ENCODE assay signal across 27 cellular contexts in the genomic region with DNA sequence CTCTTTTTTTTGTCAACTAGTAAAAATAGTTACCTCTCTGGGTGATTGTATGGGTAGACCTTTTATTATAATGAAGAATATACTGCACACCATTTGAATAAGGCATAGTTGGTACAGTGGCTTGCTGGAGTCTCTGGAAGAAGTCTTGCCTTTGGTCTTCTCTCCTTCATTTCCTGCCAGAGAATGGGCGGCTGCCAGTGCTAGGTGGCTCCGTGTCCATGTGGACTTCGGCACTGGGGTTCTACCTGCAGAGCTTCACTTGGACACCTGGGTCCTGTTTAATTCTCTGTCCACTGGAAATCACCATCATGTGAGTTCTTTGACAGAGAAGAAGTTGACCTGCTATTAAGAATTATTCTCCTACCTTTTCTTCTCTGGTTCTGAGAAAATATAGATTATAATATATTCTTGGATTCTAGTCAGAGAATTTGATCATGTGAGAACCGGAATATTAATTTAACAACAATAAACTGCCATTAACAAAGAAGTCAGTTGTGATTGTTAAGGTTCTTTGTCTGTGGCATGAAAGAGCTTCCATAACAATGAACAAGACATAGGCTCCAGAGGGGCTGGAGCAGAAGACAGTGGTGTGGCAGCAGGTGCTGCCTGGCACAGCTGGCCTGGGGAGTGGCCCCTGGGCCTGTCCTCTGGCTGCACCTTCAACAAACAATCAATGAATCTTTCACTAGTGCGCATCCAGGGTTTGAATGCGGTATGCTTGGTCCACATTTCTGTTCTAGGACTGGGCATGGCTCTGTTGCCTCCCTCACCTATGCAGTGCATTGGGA.
A peak's percentile ranks its signal among the peaks of the same experiment; 100 is the strongest.
DNase-seq lines count a peak whose midpoint lies in the region; ATAC-seq and TF ChIP-seq lines count a peak whose summit lies in the region.
"Had no signal": no experiment of that assay in that cellular context is flagged by ENCODE, and none has a peak within 500 bp of the region (broad histone marks: within the 10 kb centered on the region; RNA-seq: fewer than 3 reads in every experiment).

No MANE protein-coding gene starts in this region.

- H3K79me2 ChIP-seq in parathyroid adenoma: peaks cover 27% of the 10 kb centered on the region

- no peak overlapping the region for H2AFZ ChIP-seq in parathyroid adenoma

- no peak overlapping the region for H3K9ac ChIP-seq in parathyroid adenoma

- H3K27ac ChIP-seq in right atrium auricular region (no peak overlapping the region), dorsolateral prefrontal cortex (peak overlapping the region; percentile 62 to 99 (median 92)), parathyroid adenoma (peak overlapping the region; percentile 72), transverse colon (peak overlapping the region in 3 of 4 donors; percentile 3 to 36 (median 26)), lower lobe of right lung (no peak overlapping the region)
- H3K27ac ChIP-seq: vagina had no signal

- H3K27me3 ChIP-seq in right atrium auricular region (no peaks in the 10 kb centered on the region), dorsolateral prefrontal cortex (no peaks in the 10 kb centered on the region), parathyroid adenoma (ENCODE audit: control insufficient read depth, insufficient read depth, low read length) (no peaks in the 10 kb centered on the region), transverse colon (no peaks in the 10 kb centered on the region), lower lobe of right lung (ENCODE audit: low read depth) (no peaks in the 10 kb centered on the region)
- H3K27me3 ChIP-seq: breast epithelium, MG63, spleen, vagina had no signal

- no peak for TF ChIP-seq POLR2A in transverse colon (IDR thresholded peaks at IDR 0.05)

- H3K4me2 ChIP-seq in parathyroid adenoma (ENCODE audit: low read length): no peak overlapping the region

- H3K9me3 ChIP-seq in right atrium auricular region (no peaks in the 10 kb centered on the region), parathyroid adenoma (ENCODE audit: control insufficient read depth, low read length) (no peaks in the 10 kb centered on the region), transverse colon (no peaks in the 10 kb centered on the region), lower lobe of right lung (no peaks in the 10 kb centered on the region)
- H3K9me3 ChIP-seq: breast epithelium, MG63, spleen, vagina had no signal

- intact Hi-C loops in cardiac septum (cut with DNase I) (no loop called here), dorsolateral prefrontal cortex (cut with DNase I) (no loop called here), transverse colon (cut with DNase I; ENCODE audit: low total_unique reads) (no loop called here), lower lobe of right lung (cut with DNase I) (no loop called here)

- DNase-seq in right atrium auricular region (ENCODE audit: low spot score): peak; percentile 40
- no peak for DNase-seq in cardiac septum (ENCODE audit: low spot score)
- DNase-seq in dorsolateral prefrontal cortex: peak in 1 of 10 donors; percentile 48
- DNase-seq in transverse colon: no peak
- DNase-seq in G401 (ENCODE audit: low spot score): no peak
- no peak for DNase-seq in GF-D8 (lab: John Stamatoyannopoulos, UW)
- no peak for DNase-seq in lower lobe of right lung
- DNase-seq: activated CD4-positive, alpha-beta T cell treated with anti-CD3 and anti-CD28 coated beads, Interleukin-2, amount 50 U/mL, for 1 hour; activated naive CD4-positive, alpha-beta T cell treated with anti-CD3 and anti-CD28 coated beads, Interleukin-2, amount 10 ng/mL, durations not matched to agents 7 days and 5 days; cortex of kidney; foreskin fibroblast; KG1; mesendoderm; MG63; NCI-H1105 treated with DMSO at 0.1 percent for 48 hours; NCI-H2081 treated with DMSO at 0.1 percent for 48 hours; NCI-H345; NCI-H774; occipital lobe; retina; spleen; SW 1271; T1000 had no signal

- in situ Hi-C loops in transverse colon (cut with MboI; ENCODE audit: low pct_ligation_motif_present in 1 of 4, low pct_unique_long_range_greater_than_20kb in 1 of 4, low sequenced_read_pairs in 3 of 4): no loop called here
- in situ Hi-C loops in G401 (cut with HindIII; ENCODE audit: low sequenced_read_pairs): no loop called here

- 87% methylated on average over 6 of the region's 6 CpGs; no CpG with 5 or more reads in 1 of the 2 donors for WGBS in transverse colon (ENCODE audit: low coverage in 1 of 2), 2 donors

- TF ChIP-seq CTCF in right atrium auricular region (IDR thresholded peaks at IDR 0.05) (no peak), dorsolateral prefrontal cortex (IDR thresholded peaks at IDR 0.05 in 54 of 56, conservative IDR thresholded peaks at IDR 0.05 in 2 of 56; ENCODE audit: low read depth in 1 of 56, partially characterized antibody in 56 of 56) (no peak), parathyroid adenoma (IDR thresholded peaks at IDR 0.05) (no peak), transverse colon (IDR thresholded peaks at IDR 0.05) (no peak), lower lobe of right lung (IDR thresholded peaks at IDR 0.05) (no peak)

- TF ChIP-seq EP300 in transverse colon (IDR thresholded peaks at IDR 0.05; ENCODE audit: low read depth): no peak

- H3K4me3 ChIP-seq in right atrium auricular region (no peak overlapping the region), dorsolateral prefrontal cortex (no peak overlapping the region), parathyroid adenoma (ENCODE audit: low read depth, low read length) (no peak overlapping the region), transverse colon (no peak overlapping the region), lower lobe of right lung (no peak overlapping the region)
- H3K4me3 ChIP-seq: breast epithelium, MG63, spleen, vagina had no signal

- H3K4me1 ChIP-seq in right atrium auricular region (peaks cover 0 to 13% of the 10 kb centered on the region in 2 donors), parathyroid adenoma (peaks cover 39% of the 10 kb centered on the region), transverse colon (peaks cover 1 to 34% (median 23%) of the 10 kb centered on the region in 4 donors), lower lobe of right lung (peaks cover 39% of the 10 kb centered on the region)

- no peak for ATAC-seq in lower lobe of right lung
- ATAC-seq: esophagus mucosa had no signal

- H3K36me3 ChIP-seq in right atrium auricular region (no peaks in the 10 kb centered on the region), parathyroid adenoma (ENCODE audit: control insufficient read depth, insufficient read depth, low read length) (no peaks in the 10 kb centered on the region), transverse colon (no peaks in the 10 kb centered on the region), lower lobe of right lung (no peaks in the 10 kb centered on the region)
- H3K36me3 ChIP-seq: breast epithelium, MG63, vagina had no signal

Comparison
In these comparisons a context has a peak if more than half of its experiments do, and no peak if none do; other contexts are left out.
1. H3K27ac ChIP-seq: peak in dorsolateral prefrontal cortex (59 of 59), parathyroid adenoma (single experiment) and transverse colon (3 of 4); none in right atrium auricular region (0 of 2) and lower lobe of right lung (single experiment).